ENCODE assay signal across 16 cellular contexts in the genomic region with DNA sequence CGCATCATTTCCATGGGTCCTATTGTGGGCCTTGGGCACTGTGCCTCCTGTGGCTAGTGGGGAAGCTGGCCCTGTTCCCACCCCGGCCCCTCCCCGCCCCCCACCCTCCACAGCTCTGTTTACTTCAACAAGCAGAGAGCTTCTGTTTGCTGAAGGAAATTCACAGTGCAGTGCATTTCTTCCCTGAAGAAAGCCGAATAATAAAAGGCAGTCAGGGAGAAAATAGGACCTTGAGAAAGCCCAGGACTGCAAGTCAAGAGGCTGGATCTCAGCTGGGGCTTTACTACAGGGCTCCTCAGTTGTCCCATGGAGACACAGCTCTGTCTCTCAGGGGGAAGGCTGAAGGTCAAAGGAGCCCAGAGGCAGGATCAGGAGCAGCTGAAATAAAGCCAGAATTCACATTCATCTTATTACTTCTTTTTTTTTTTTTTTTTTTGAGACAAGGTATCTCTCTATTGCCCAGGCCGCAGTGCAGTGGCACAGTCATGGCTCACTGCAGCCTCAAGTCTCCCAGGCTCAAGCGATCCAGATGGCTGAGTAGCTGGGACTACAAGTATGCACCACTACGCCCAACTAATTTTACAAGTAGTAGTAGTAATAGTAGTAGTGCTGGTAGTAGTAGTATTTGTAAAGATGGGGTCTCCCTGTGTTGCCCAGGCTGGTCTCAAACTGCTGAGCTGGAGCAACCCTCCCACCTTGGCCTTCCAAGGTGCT. TPM values are rescaled to one million over a fixed set of nuclear protein-coding genes. Genes with fewer than 3 reads are reported as not detected.
DNase-seq lines count a peak whose midpoint lies in the region; ATAC-seq and TF ChIP-seq lines count a peak whose summit lies in the region.
"Had no signal": no experiment of that assay in that cellular context is flagged by ENCODE, and none has a peak within 500 bp of the region (broad histone marks: within the 10 kb centered on the region; RNA-seq: fewer than 3 reads in every experiment).

No MANE protein-coding gene starts in this region.

- no peaks in the 10 kb centered on the region for H3K9me3 ChIP-seq in BLaER1 treated with 17β-estradiol and CSF1 and Interleukin-3, amounts not matched to agents 10 nM and 100 nM (replicated peaks in 1 of 11)
- H3K9me3 ChIP-seq in IMR-90 (ENCODE audit: control insufficient read depth, insufficient read depth, low read length) (no peaks in the 10 kb centered on the region), gastroesophageal sphincter (no peaks in the 10 kb centered on the region), neuronal stem cell (replicated peaks in 1 of 2; ENCODE audit: control insufficient read depth in 2 of 2, insufficient read depth in 1 of 2, low read depth in 1 of 2, low read length in 2 of 2) (no peaks in the 10 kb centered on the region)

- H3K18ac ChIP-seq in IMR-90 (ENCODE audit: low read depth, low read length) (peak overlapping the region; percentile 71), neuronal stem cell (ENCODE audit: low read length) (no peak overlapping the region)

- peak overlapping the region; percentile 93 for H4K91ac ChIP-seq in IMR-90 (ENCODE audit: insufficient read depth, low read depth, low read length)
- H4K91ac ChIP-seq in neuronal stem cell (ENCODE audit: low read depth, low read length, poor library complexity), result no peak overlapping the region

- peaks cover 12 to 37% (median 28%) of the 10 kb centered on the region in 10 experiments for H3K4me1 ChIP-seq in BLaER1 treated with 17β-estradiol and CSF1 and Interleukin-3, amounts not matched to agents 10 nM and 100 nM
- H3K4me1 ChIP-seq in IMR-90 (ENCODE audit: control insufficient read depth, insufficient read depth, low read length) (peaks cover 23% of the 10 kb centered on the region), gastroesophageal sphincter (peaks cover under 1 to 33% (median 25%) of the 10 kb centered on the region in 3 donors), neuronal stem cell (ENCODE audit: control insufficient read depth in 2 of 2, insufficient read depth in 1 of 2, low read depth in 1 of 2, low read length in 2 of 2) (peaks cover 12 to 18% of the 10 kb centered on the region in 2 donors)
- H3K4me1 ChIP-seq: foreskin keratinocyte had no signal

- 17% methylated on average over 1 of the region's 7 CpGs; no CpG with 5 or more reads in 1 of the 2 experiments for WGBS in IMR-90 (ENCODE audit: extremely low coverage in 2 of 2, insufficient read length in 1 of 2), 2 experiments
- 54 to 56% methylated on average over 3 of the region's 7 CpGs for WGBS in gastroesophageal sphincter (ENCODE audit: low coverage in 1 of 2), 2 donors
- no CpG with 5 or more reads among the region's 7 CpGs for WGBS in neuronal stem cell (ENCODE audit: extremely low coverage in 2 of 2, insufficient read length in 2 of 2, insufficient replicate concordance in 1 of 2), 2 donors

- H3K56ac ChIP-seq in IMR-90 (ENCODE audit: extremely low read depth, insufficient read depth, low read length), result peak overlapping the region; percentile 44; the same call in 1 of the 2 replicates

- H3K4ac ChIP-seq in IMR-90 (ENCODE audit: low read depth, low read length) (peak overlapping the region; percentile 92), neuronal stem cell (ENCODE audit: low read length) (no peak overlapping the region)

- H3K9ac ChIP-seq in BLaER1 treated with 17β-estradiol and CSF1 and Interleukin-3, amounts not matched to agents 10 nM and 100 nM, result peak overlapping the region in 5 of 11 experiments; percentile 7 to 39 (median 12); a peak in 4 of 22 replicates
- H3K9ac ChIP-seq in IMR-90 (ENCODE audit: low read depth, low read length), result peak overlapping the region; percentile 31; the same call in 1 of the 2 replicates
- no peak overlapping the region for H3K9ac ChIP-seq in neuronal stem cell (ENCODE audit: low read depth, low read length, poor library complexity)

- H3K14ac ChIP-seq in IMR-90 (replicated peaks; ENCODE audit: low read depth, low read length), result peak overlapping the region; percentile 88
- H3K14ac ChIP-seq in neuronal stem cell (ENCODE audit: low read length), result no peak overlapping the region

- CTCF ChIA-PET in IMR-90 (lab: Yijun Ruan, JAX), result interaction anchor here (0.6 to 1.2 kb wide), 2 partner anchors 40 to 306 kb away, joined by 3 read pairs; no protein-coding TSS in a partner anchor

- TF ChIP-seq RAD21 in IMR-90 (IDR thresholded peaks at IDR 0.05; ENCODE audit: low read length), result no peak

- peak overlapping the region; percentile 91 for H2BK5ac ChIP-seq in IMR-90 (ENCODE audit: low read depth, low read length, poor library complexity, severe bottlenecking)
- H2BK5ac ChIP-seq in neuronal stem cell (ENCODE audit: low read length), result peak overlapping the region; percentile 10

- H3K79me1 ChIP-seq in IMR-90 (ENCODE audit: low read depth in 1 of 2, low read length in 2 of 2), result peaks cover 0 to 6% of the 10 kb centered on the region in 2 experiments; a peak in 2 of 4 replicates
- H3K79me1 ChIP-seq in neuronal stem cell (ENCODE audit: low read depth, low read length), result no peaks in the 10 kb centered on the region

- H2AFZ ChIP-seq in IMR-90 (replicated peaks; ENCODE audit: low read length, poor library complexity), result peak overlapping the region; percentile 83
- H2AFZ ChIP-seq in neuronal stem cell (ENCODE audit: low read length), result peak overlapping the region; percentile 36

- peak overlapping the region; percentile 27 to 90 for H4K8ac ChIP-seq in IMR-90 (ENCODE audit: low read depth in 2 of 2, low read length in 2 of 2)
- no peak overlapping the region for H4K8ac ChIP-seq in neuronal stem cell (ENCODE audit: low read depth, low read length)

- TF ChIP-seq POLR2A in IMR-90 (IDR thresholded peaks at IDR 0.05; ENCODE audit: low read depth, low read length) (no peak), gastroesophageal sphincter (IDR thresholded peaks at IDR 0.05) (no peak)

- POLR2A ChIA-PET in IMR-90 (lab: Charles Lee; ENCODE audit: unreplicated experiment), result interaction anchor here (0.6 to 1.2 kb wide), 4 partner anchors 36 to 330 kb away, joined by 3 to 5 read pairs (median 4); a partner anchor contains a TSS

- H3K23ac ChIP-seq in IMR-90 (ENCODE audit: low read depth, low read length) (peak overlapping the region; percentile 87), neuronal stem cell (ENCODE audit: low read depth, low read length, poor library complexity) (no peak overlapping the region)

- no peaks in the 10 kb centered on the region for H3K36me3 ChIP-seq in BLaER1 treated with 17β-estradiol and CSF1 and Interleukin-3, amounts not matched to agents 10 nM and 100 nM
- no peaks in the 10 kb centered on the region for H3K36me3 ChIP-seq in IMR-90 (ENCODE audit: control insufficient read depth, insufficient read depth, low read length)
- H3K36me3 ChIP-seq in gastroesophageal sphincter, result no peaks in the 10 kb centered on the region
- H3K36me3 ChIP-seq in neuronal stem cell (replicated peaks in 1 of 2; ENCODE audit: control insufficient read depth in 2 of 2, insufficient read depth in 2 of 2, low read length in 2 of 2), result no peaks in the 10 kb centered on the region

- H3K27me3 ChIP-seq in BLaER1 treated with 17β-estradiol and CSF1 and Interleukin-3, amounts not matched to agents 10 nM and 100 nM, result no peaks in the 10 kb centered on the region
- H3K27me3 ChIP-seq in IMR-90 (ENCODE audit: control insufficient read depth, insufficient read depth, low read length), result no peaks in the 10 kb centered on the region
- no peaks in the 10 kb centered on the region for H3K27me3 ChIP-seq in gastroesophageal sphincter
- no peaks in the 10 kb centered on the region for H3K27me3 ChIP-seq in neuronal stem cell (ENCODE audit: control insufficient read depth in 3 of 3, insufficient read depth in 3 of 3, low read depth in 1 of 3, low read length in 3 of 3)
- H3K27me3 ChIP-seq: foreskin keratinocyte had no signal

- H2AK9ac ChIP-seq in IMR-90 (replicated peaks; ENCODE audit: low read depth, low read length, poor library complexity), result peak overlapping the region; percentile 57

- DNase-seq in IMR-90 (no peak), neuronal stem cell (ENCODE audit: low spot score) (no peak), globus pallidus (ENCODE audit: low spot score) (no peak), NCI-H510A treated with DMSO at 0.1 percent for 48 hours (lab: John Stamatoyannopoulos, UW) (no peak)
- DNase-seq: activated T-cell treated with anti-CD3 and anti-CD28 coated beads, Interleukin-2, amount 50 U/mL, for 1 hour; CD4-positive, CD25-positive, alpha-beta regulatory T cell; foreskin keratinocyte; left cardiac atrium; stimulated activated CD4-positive, alpha-beta T cell treated with anti-CD3 and anti-CD28 coated beads, Interleukin-4, amount 100 ng/mL, for 1 hour; stimulated activated naive B cell treated with anti-CD40 and anti-IgM and Interleukin-4, amounts not matched to agents 10 μg/mL and 1 μg/mL and 100 μg/mL, for 72 hours had no signal

- peaks cover 13% of the 10 kb centered on the region for H3K9me1 ChIP-seq in IMR-90 (ENCODE audit: insufficient read depth, low read length)

- TF ChIP-seq EP300 in gastroesophageal sphincter (IDR thresholded peaks at IDR 0.05), result no peak

- peak overlapping the region; percentile 44 to 87 (median 78) for H3K4me2 ChIP-seq in BLaER1 treated with 17β-estradiol and CSF1 and Interleukin-3, amounts not matched to agents 10 nM and 100 nM
- H3K4me2 ChIP-seq in IMR-90 (ENCODE audit: low read depth, low read length), result peak overlapping the region; percentile 6; the same call in 1 of the 2 replicates
- H3K4me2 ChIP-seq in neuronal stem cell (ENCODE audit: insufficient read depth, low read length, poor library complexity, severe bottlenecking), result no peak overlapping the region

- intact Hi-C loops in IMR-90 (cut with micrococcal nuclease), result loop anchor here (1.0 kb wide), 1 partner anchor 20 kb away; no protein-coding TSS in a partner anchor

- H2BK20ac ChIP-seq in IMR-90 (ENCODE audit: low read depth, low read length), result peak overlapping the region; percentile 87

- ATAC-seq in IMR-90 (ENCODE audit: low read depth) (no peak), gastroesophageal sphincter (no peak), HG03108 (IDR thresholded peaks at IDR 0.05; ENCODE audit: unreplicated experiment) (no peak), GM21423 (IDR thresholded peaks at IDR 0.05; ENCODE audit: unreplicated experiment) (no peak)
- ATAC-seq: activated CD4-positive, CD25-positive, alpha-beta regulatory T cell treated with anti-CD3 and anti-CD28 coated beads, Interleukin-2, amount 50 U/mL, for 24 hours; foreskin keratinocyte; K562; stimulated activated naive B cell treated with anti-CD40 and anti-IgM and Interleukin-4, amounts not matched to agents 10 μg/mL and 1 μg/mL and 100 μg/mL, for 72 hours had no signal

- H3K4me3 ChIP-seq in BLaER1 treated with 17β-estradiol and CSF1 and Interleukin-3, amounts not matched to agents 10 nM and 100 nM, result peak overlapping the region in 1 of 10 experiments; percentile 31; a peak in 1 of 20 replicates
- no peak overlapping the region for H3K4me3 ChIP-seq in IMR-90 (ENCODE audit: insufficient read depth, low read depth, low read length)
- H3K4me3 ChIP-seq in gastroesophageal sphincter, result no peak overlapping the region
- no peak overlapping the region for H3K4me3 ChIP-seq in neuronal stem cell (ENCODE audit: low read length in 2 of 2)
- H3K4me3 ChIP-seq: K562 had no signal

- TF ChIP-seq CTCF in IMR-90 (conservative IDR thresholded peaks at IDR 0.05; ENCODE audit: low read depth, low read length) (no peak), gastroesophageal sphincter (IDR thresholded peaks at IDR 0.05) (no peak)

- no peaks in the 10 kb centered on the region for H4K20me1 ChIP-seq in BLaER1 treated with 17β-estradiol and CSF1 and Interleukin-3, amounts not matched to agents 10 nM and 100 nM
- no peaks in the 10 kb centered on the region for H4K20me1 ChIP-seq in IMR-90 (ENCODE audit: insufficient read depth, low read length)

- no peak overlapping the region for H2BK12ac ChIP-seq in neuronal stem cell (ENCODE audit: low read length)

- peak overlapping the region in 7 of 11 experiments; percentile 0 to 48 (median 32); a peak in 9 of 22 replicates for H3K27ac ChIP-seq in BLaER1 treated with 17β-estradiol and CSF1 and Interleukin-3, amounts not matched to agents 10 nM and 100 nM
- H3K27ac ChIP-seq in IMR-90 (ENCODE audit: insufficient read depth, low read length) (peak overlapping the region; percentile 80), gastroesophageal sphincter (peak overlapping the region in 3 of 4 donors; percentile 62 to 75 (median 67)), neuronal stem cell (replicated peaks; ENCODE audit: low read length) (no peak overlapping the region)
- H3K27ac ChIP-seq: foreskin keratinocyte had no signal

- in situ Hi-C loops in IMR-90 (cut with MboI; ENCODE audit: low sequenced_read_pairs), result no loop called here

- H2BK120ac ChIP-seq in IMR-90 (ENCODE audit: low read depth, low read length) (peak overlapping the region; percentile 96), neuronal stem cell (ENCODE audit: low read depth, low read length) (no peak overlapping the region)

- dilution Hi-C loops in IMR-90 (cut with HindIII; ENCODE audit: low sequenced_read_pairs, unreplicated experiment), result no loop called here

- peak overlapping the region; percentile 83 for H4K5ac ChIP-seq in IMR-90 (ENCODE audit: low read depth, low read length)

- peak overlapping the region; percentile 82 for H2AK5ac ChIP-seq in IMR-90 (ENCODE audit: low read depth, low read length)
- no peak overlapping the region for H2AK5ac ChIP-seq in neuronal stem cell (ENCODE audit: low read depth, low read length)

- BruUV-seq in IMR-90 (replicated peaks; lab: Mats Ljungman, UMichigan), result no TSS peak

- H2BK15ac ChIP-seq in IMR-90 (ENCODE audit: low read depth, low read length) (peak overlapping the region; percentile 79; the same call in 2 of the 3 replicates), neuronal stem cell (ENCODE audit: low read length) (no peak overlapping the region)

RNA-seq across cellular contexts. Expression of a gene that starts 33.0 kb away (rescaled TPM):
- total RNA-seq in IMR-90 (2012; rRNA removed) (12.9 and 41.7 TPM in 2 replicates), gastroesophageal sphincter (10 to 100 TPM; 15.6 to 20.8 (median 17.3) TPM)
- 31.0 and 32.7 TPM in 2 replicates for polyA plus RNA-seq in IMR-90 (2012; rRNA removed)
- polyA plus RNA-seq in IMR-90 (2012; cell fraction: cytosol; rRNA removed), result 11.5 and 15.9 TPM in 2 replicates
- 11.3 and 22.6 TPM in 2 replicates for polyA plus RNA-seq in IMR-90 (2012; cell fraction: nucleus; rRNA removed; ENCODE audit: low replicate concordance)
- polyA plus RNA-seq in neuronal stem cell (2013, experiment 1 of 2), result 8.2 TPM
- polyA plus RNA-seq in neuronal stem cell (2013, experiment 2 of 2), result 7.0 TPM

RNA-seq across cellular contexts. Expression of a gene that starts 46.1 kb away (rescaled TPM):
- total RNA-seq in IMR-90 (2012; rRNA removed), result 661 and 997 TPM in 2 replicates
- 1,566 and 1,623 TPM in 2 replicates for polyA plus RNA-seq in IMR-90 (2012; rRNA removed)
- 700 and 932 TPM in 2 replicates for polyA plus RNA-seq in IMR-90 (2012; cell fraction: cytosol; rRNA removed)
- 972 and 2,415 TPM in 2 replicates for polyA plus RNA-seq in IMR-90 (2012; cell fraction: nucleus; rRNA removed; ENCODE audit: low replicate concordance)
- total RNA-seq in gastroesophageal sphincter, result 1,000 to 10,000 TPM; 3,599 to 7,152 (median 6,397) TPM
- 1,430 TPM for polyA plus RNA-seq in neuronal stem cell (2013, experiment 1 of 2)
- polyA plus RNA-seq in neuronal stem cell (2013, experiment 2 of 2), result 1,425 TPM
